ENCODE assay signal across 8 cellular contexts in the genomic region with DNA sequence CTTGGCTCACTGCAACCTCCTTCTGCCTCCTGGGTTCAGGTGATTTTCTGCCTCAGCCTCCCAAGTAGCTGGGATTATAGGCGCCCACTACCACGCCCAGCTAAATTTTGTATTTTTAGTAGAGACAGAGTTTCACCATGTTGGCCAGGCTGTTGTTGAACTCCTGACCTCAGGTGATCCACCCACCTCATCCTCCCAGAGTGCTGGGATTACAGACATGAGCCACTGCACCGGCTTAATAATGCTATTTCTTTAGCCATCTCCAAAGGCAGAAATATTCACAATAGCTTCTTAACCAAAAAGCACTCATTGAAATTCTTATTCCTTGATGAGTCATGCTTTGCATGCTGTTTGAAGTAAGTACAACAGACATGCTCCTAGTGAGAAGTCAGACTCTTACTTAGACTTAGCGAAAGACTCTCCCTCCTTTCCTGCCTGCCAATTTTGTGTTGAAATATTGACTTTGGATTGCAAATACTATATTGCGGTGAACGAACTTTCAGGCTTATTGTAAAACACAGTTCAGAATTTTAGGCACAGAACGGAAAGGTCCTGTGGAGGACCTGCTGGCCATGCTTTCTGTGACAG. TPM values are rescaled to one million over a fixed set of nuclear protein-coding genes. Genes with fewer than 3 reads are reported as not detected.
DNase-seq lines count a peak whose midpoint lies in the region; ATAC-seq, FAIRE-seq and TF ChIP-seq lines count a peak whose summit lies in the region.

No MANE protein-coding gene starts in this region.

- H3K36me3 ChIP-seq in CD4-positive, alpha-beta memory T cell (ENCODE audit: insufficient read depth, low read length), result no peaks in the 10 kb centered on the region
- H3K36me3 ChIP-seq in K562 (ENCODE audit: control insufficient read depth, insufficient read depth, low read length), result peaks cover 26% of the 10 kb centered on the region; the same call in 1 of the 3 replicates
- peaks cover 0 to 13% (median 3%) of the 10 kb centered on the region in 3 experiments for H3K36me3 ChIP-seq in naive thymus-derived CD4-positive, alpha-beta T cell (ENCODE audit: control insufficient read depth in 2 of 3, insufficient read depth in 3 of 3, low read length in 3 of 3)
- no peaks in the 10 kb centered on the region for H3K36me3 ChIP-seq in Peyer's patch

- no peak overlapping the region for H2AFZ ChIP-seq in K562 (ENCODE audit: low read depth, low read length)

- CTCF ChIA-PET in CD4-positive, alpha-beta memory T cell (lab: Charles Lee; ENCODE audit: partially characterized antibody), result interaction anchor here (1.2 to 1.6 kb wide), 4 partner anchors 13 to 138 kb away, joined by 3 to 4 read pairs (median 4); partner anchors contain the start of gene SLC35F5
- CTCF ChIA-PET in K562 (lab: Yijun Ruan, JAX; ENCODE audit: low intra/inter-chr PET ratio), result no interaction called here
- CTCF ChIA-PET in naive thymus-derived CD4-positive, alpha-beta T cell (lab: Charles Lee), result interaction anchor here (1.2 to 1.5 kb wide), 2 partner anchors 9 to 14 kb away, joined by 3 read pairs; no protein-coding TSS in a partner anchor

- H3K27ac ChIP-seq in CD4-positive, alpha-beta memory T cell (ENCODE audit: low read depth, low read length), result peak overlapping the region; percentile 30
- H3K27ac ChIP-seq in K562 (ENCODE audit: extremely low read depth, low read depth, low read length) (peak overlapping the region; percentile 75), Peyer's patch (peak overlapping the region in 1 of 4 donors; percentile 46)
- H3K27ac ChIP-seq in naive thymus-derived CD4-positive, alpha-beta T cell (ENCODE audit: low read depth, low read length), result peak overlapping the region; percentile 98

- H3K4me3 Mint-ChIP-seq in CD4-positive, alpha-beta memory T cell, result peak overlapping the region; percentile 72 to 100 (median 84)
- peak overlapping the region; percentile 75 to 99 (median 89) for H3K4me3 Mint-ChIP-seq in naive thymus-derived CD4-positive, alpha-beta T cell

- TF ChIP-seq POLR2A in K562 (conservative IDR thresholded peaks at IDR 0.05) (no peak), Peyer's patch (IDR thresholded peaks at IDR 0.05) (no peak)

- intact Hi-C loops in CD4-positive, alpha-beta memory T cell (cut with micrococcal nuclease), result loop anchor here (1.0 to 5.0 kb wide), 3 partner anchors 12 to 58 kb away; no protein-coding TSS in a partner anchor
- intact Hi-C loops in K562 (cut with micrococcal nuclease), result loop anchor here (5.0 kb wide), 1 partner anchor 72 kb away; no protein-coding TSS in a partner anchor
- intact Hi-C loops in naive thymus-derived CD4-positive, alpha-beta T cell (cut with micrococcal nuclease), result loop anchor here (5.0 to 10.0 kb wide), 4 partner anchors 73 to 1619 kb away; partner anchors contain the start of gene ZC3H6 (in 1 of the 2)

- H3K79me2 ChIP-seq in K562 (ENCODE audit: control insufficient read depth, insufficient read depth, low read length), result peaks cover 93% of the 10 kb centered on the region

- peak; percentile 78 for FAIRE-seq in K562 (lab: Jason Lieb, UNC)

- peak overlapping the region; percentile 74 for H3K4me2 ChIP-seq in K562 (ENCODE audit: insufficient read depth, low read length)

- peak overlapping the region; percentile 73 to 92; a peak in 3 of 4 replicates for H3K9ac ChIP-seq in K562 (ENCODE audit: insufficient read depth in 1 of 2, low read depth in 2 of 2, low read length in 2 of 2)

- H3K27ac Mint-ChIP-seq in CD4-positive, alpha-beta memory T cell, result peak overlapping the region; percentile 65 to 89 (median 81)
- peak overlapping the region in 8 of 9 donors; percentile 12 to 95 (median 83) for H3K27ac Mint-ChIP-seq in naive thymus-derived CD4-positive, alpha-beta T cell

- POLR2A ChIA-PET in CD4-positive, alpha-beta memory T cell (lab: Charles Lee; ENCODE audit: partially characterized antibody), result interaction anchor here (1.0 to 3.3 kb wide), 4 partner anchors 16 to 138 kb away, joined by 6 to 18 read pairs (median 8); partner anchors contain the start of gene SLC35F5
- POLR2A ChIA-PET in K562 (lab: Yijun Ruan, JAX), result interaction anchor here (0.6 to 6.4 kb wide), 6 partner anchors 9 to 698 kb away, joined by 3 to 39 read pairs (median 9); partner anchors contain the start of gene SLC35F5
- POLR2A ChIA-PET in naive thymus-derived CD4-positive, alpha-beta T cell (lab: Charles Lee), result interaction anchor here (0.6 to 1.6 kb wide), 7 partner anchors 10 to 1617 kb away, joined by 3 to 5 read pairs (median 3); partner anchors contain the start of gene SLC35F5

- H3K9me3 ChIP-seq in CD4-positive, alpha-beta memory T cell (ENCODE audit: control insufficient read depth in 1 of 2, low read length in 2 of 2), result no peaks in the 10 kb centered on the region
- H3K9me3 ChIP-seq in K562 (replicated peaks; ENCODE audit: control insufficient read depth, insufficient read depth, low read depth, low read length), result no peaks in the 10 kb centered on the region
- H3K9me3 ChIP-seq in naive thymus-derived CD4-positive, alpha-beta T cell (ENCODE audit: control insufficient read depth in 2 of 3, low read length in 3 of 3), result no peaks in the 10 kb centered on the region
- no peaks in the 10 kb centered on the region for H3K9me3 ChIP-seq in Peyer's patch

- TF ChIP-seq CTCF in K562 (IDR thresholded peaks at IDR 0.05 in 2 of 3, conservative IDR thresholded peaks at IDR 0.05 in 1 of 3; ENCODE audit: insufficient read depth in 2 of 3, low read depth in 1 of 3, low read length in 3 of 3) (no peak), Peyer's patch (IDR thresholded peaks at IDR 0.05) (no peak)

- no peaks in the 10 kb centered on the region for H3K27me3 Mint-ChIP-seq in CD4-positive, alpha-beta memory T cell
- H3K27me3 Mint-ChIP-seq in naive thymus-derived CD4-positive, alpha-beta T cell, result no peaks in the 10 kb centered on the region

- no peaks in the 10 kb centered on the region for H3K27me3 ChIP-seq in CD4-positive, alpha-beta memory T cell (ENCODE audit: insufficient read depth, low read length)
- H3K27me3 ChIP-seq in K562 (ENCODE audit: control insufficient read depth in 2 of 2, insufficient read depth in 2 of 2, low read length in 2 of 2) (no peaks in the 10 kb centered on the region), Peyer's patch (no peaks in the 10 kb centered on the region)
- H3K27me3 ChIP-seq in naive thymus-derived CD4-positive, alpha-beta T cell (ENCODE audit: control insufficient read depth in 2 of 2, insufficient read depth in 2 of 2, low read length in 2 of 2), result no peaks in the 10 kb centered on the region

- peak overlapping the region; percentile 0 to 31 for H3K4me3 ChIP-seq in CD4-positive, alpha-beta memory T cell (ENCODE audit: low read length in 2 of 2)
- H3K4me3 ChIP-seq in K562 (peak overlapping the region; percentile 1; the same call in 1 of the 2 replicates), Peyer's patch (peak overlapping the region in 1 of 4 donors; percentile 1)
- H3K4me3 ChIP-seq in naive thymus-derived CD4-positive, alpha-beta T cell (ENCODE audit: low read length), result peak overlapping the region; percentile 38

- in situ Hi-C loops in K562 (cut with MboI), result no loop called here

- peak in 1 of 5 donors; percentile 31 for DNase-seq in CD4-positive, alpha-beta memory T cell
- peak; percentile 33 for DNase-seq in LoVo (ENCODE audit: low spot score)
- DNase-seq in K562 (ENCODE audit: extremely low read depth in 1 of 4, low spot score in 3 of 4), result peak in 2 of 4 experiments; percentile 20 to 48
- DNase-seq in naive thymus-derived CD4-positive, alpha-beta T cell, result no peak
- no peak for DNase-seq in GM19240 (ENCODE audit: insufficient read length, low spot score)
- no peak for DNase-seq in Peyer's patch
- DNase-seq in NCI-H2081 (lab: John Stamatoyannopoulos, UW), result no peak
- no peak for DNase-seq in germinal center (ENCODE audit: low spot score)

- H3K9me1 ChIP-seq in K562 (ENCODE audit: control insufficient read depth, insufficient read depth, low read length), result no peaks in the 10 kb centered on the region

- WGBS in K562 (ENCODE audit: insufficient coverage, low coverage, missing lambda C conversion rate), result 11% methylated on average over 7 of the region's 7 CpGs

- no peaks in the 10 kb centered on the region for H3K9me3 Mint-ChIP-seq in CD4-positive, alpha-beta memory T cell
- no peaks in the 10 kb centered on the region for H3K9me3 Mint-ChIP-seq in naive thymus-derived CD4-positive, alpha-beta T cell

- ATAC-seq in K562, result peak; percentile 8; the same call in 2 of the 3 replicates
- ATAC-seq in naive thymus-derived CD4-positive, alpha-beta T cell, result no peak

- H3K4me1 Mint-ChIP-seq in CD4-positive, alpha-beta memory T cell, result peaks cover 69 to 88% (median 75%) of the 10 kb centered on the region in 4 donors
- peaks cover 66 to 87% (median 83%) of the 10 kb centered on the region in 7 donors for H3K4me1 Mint-ChIP-seq in naive thymus-derived CD4-positive, alpha-beta T cell

- TF ChIP-seq EP300 in K562 (IDR thresholded peaks at IDR 0.05; ENCODE audit: low read length), result no peak

- peaks cover 20 to 56% of the 10 kb centered on the region in 2 donors for H3K36me3 Mint-ChIP-seq in CD4-positive, alpha-beta memory T cell
- peaks cover 5 to 45% (median 30%) of the 10 kb centered on the region in 5 donors for H3K36me3 Mint-ChIP-seq in naive thymus-derived CD4-positive, alpha-beta T cell

- no TSS peak for BruUV-seq in K562 (replicated peaks; lab: Mats Ljungman, UMichigan)

- no peak for TF ChIP-seq RAD21 in K562 (CRISPR knock-in tag; conservative IDR thresholded peaks at IDR 0.05 in 1 of 2, IDR thresholded peaks at IDR 0.05 in 1 of 2)

- H3K4me1 ChIP-seq in CD4-positive, alpha-beta memory T cell (ENCODE audit: insufficient read depth, low read length), result peaks cover 79% of the 10 kb centered on the region
- H3K4me1 ChIP-seq in K562 (replicated peaks in 1 of 2; ENCODE audit: control insufficient read depth in 2 of 2, insufficient read depth in 2 of 2, low read length in 2 of 2) (peaks cover 21 to 29% of the 10 kb centered on the region in 2 experiments; a peak in 4 of 5 replicates), Peyer's patch (peaks cover 3 to 70% (median 21%) of the 10 kb centered on the region in 4 donors)
- H3K4me1 ChIP-seq in naive thymus-derived CD4-positive, alpha-beta T cell (ENCODE audit: control insufficient read depth in 2 of 2, insufficient read depth in 2 of 2, low read length in 2 of 2), result peaks cover 61 to 62% of the 10 kb centered on the region in 2 donors

- H4K20me1 ChIP-seq in K562 (replicated peaks; ENCODE audit: control insufficient read depth, insufficient read depth, low read length), result peaks cover 21% of the 10 kb centered on the region

RNA-seq across cellular contexts. Expression of gene ACTR3, which starts 4.4 kb away (rescaled TPM):
- total RNA-seq in CD4-positive, alpha-beta memory T cell, result 100 to 1,000 TPM; 247 to 251 TPM
- 100 to 1,000 TPM; 541 to 567 TPM for polyA plus RNA-seq in CD4-positive, alpha-beta memory T cell
- total RNA-seq in K562 (2011; cell fraction: chromatin; rRNA removed; ENCODE audit: low replicate concordance), result 59.8 and 145 TPM in 2 replicates
- 44.6 and 49.2 TPM in 2 replicates for total RNA-seq in K562 (2011; cell fraction: nucleolus; rRNA removed)
- 65.8 and 108 TPM in 2 replicates for total RNA-seq in K562 (2011; cell fraction: nucleoplasm; rRNA removed)
- total RNA-seq in K562 (2014; rRNA removed), result 142 and 192 TPM in 2 replicates
- total RNA-seq in K562 (2014; rRNA removed; fragmentation: Illumina TruSeq; extraction: Trizol), result 273 and 317 TPM in 2 replicates
- 263 and 277 TPM in 2 replicates for total RNA-seq in K562 (2015; rRNA removed; fragmentation: Illumina TruSeq; extraction: Trizol)
- total RNA-seq in K562 (2021), result 307 and 310 TPM in 2 replicates
- 246 and 354 TPM in 2 replicates for polyA plus RNA-seq in K562 (2011; rRNA removed)
- polyA plus RNA-seq in K562 (2011; cell fraction: cytosol; rRNA removed), result 68.8 and 143 TPM in 2 replicates
- 48.3 and 83.7 TPM in 2 replicates for polyA plus RNA-seq in K562 (2011; cell fraction: nucleus; rRNA removed)
- 219 and 220 TPM in 2 replicates for polyA plus RNA-seq in K562 (2012)
- polyA plus RNA-seq in K562 (2014; fragmentation: Illumina TruSeq; extraction: Trizol), result 236 and 249 TPM in 2 replicates
- 10 to 100 TPM; 49.0 to 65.1 TPM for polyA plus RNA-seq in K562 (2014; fragmentation: Nextera tagmentation; extraction: Ambion mirVana)
- 205 and 213 TPM in 2 replicates for polyA plus RNA-seq in K562 (2014; rRNA removed)
- 455 and 468 TPM in 2 replicates for polyA minus RNA-seq in K562 (2011; rRNA and poly(A)+ RNA removed)
- 213 and 229 TPM in 2 replicates for polyA minus RNA-seq in K562 (2011; cell fraction: cytosol; rRNA and poly(A)+ RNA removed)
- polyA minus RNA-seq in K562 (2011; cell fraction: nucleus; rRNA and poly(A)+ RNA removed), result 50.5 and 86.9 TPM in 2 replicates
- total RNA-seq in naive thymus-derived CD4-positive, alpha-beta T cell, result 100 to 1,000 TPM; 172 to 612 (median 213) TPM
- 100 to 1,000 TPM; 438 to 486 TPM for polyA plus RNA-seq in naive thymus-derived CD4-positive, alpha-beta T cell
- 100 to 1,000 TPM in 2 of 4 donors, 10 to 100 TPM in 2; 80.0 to 124 (median 101) TPM for total RNA-seq in Peyer's patch
